In the genomic region with DNA sequence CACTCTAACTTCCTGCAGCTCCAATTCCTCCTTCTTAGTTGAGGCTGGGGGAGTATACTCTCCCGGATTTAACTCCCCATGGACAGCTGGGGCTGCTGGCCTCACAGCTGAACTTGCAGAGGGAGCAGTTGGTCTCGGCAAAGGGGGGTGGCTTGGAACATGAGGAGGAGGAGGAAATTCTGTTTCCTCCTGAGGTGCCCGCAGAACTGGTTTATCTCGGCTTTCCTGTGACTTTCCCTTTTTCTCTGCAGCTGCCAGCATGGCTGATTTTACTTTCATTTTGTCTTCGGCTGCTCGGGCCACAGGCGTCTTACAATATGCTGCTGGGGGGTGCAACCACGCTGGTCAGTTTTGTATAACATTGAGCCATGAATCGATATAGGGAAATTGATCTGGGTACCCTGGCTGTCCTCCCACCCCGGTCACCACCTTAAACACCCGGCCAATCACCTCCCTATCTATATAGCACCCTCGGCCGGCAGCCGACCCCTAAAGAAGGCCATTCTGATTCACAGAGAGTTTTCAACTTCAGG, we compare ENCODE assay signal across 8 cellular contexts.
DNase-seq lines count a peak whose midpoint lies in the region; ATAC-seq and TF ChIP-seq lines count a peak whose summit lies in the region.

No MANE protein-coding gene starts in this region.

- no peaks in the 10 kb centered on the region for H4K20me1 ChIP-seq in SU-DHL-6 (ENCODE audit: low read depth, low read length)

- in situ Hi-C loops in brain microvascular endothelial cell (cut with HindIII; ENCODE audit: low pct_ligation_motif_present, low sequenced_read_pairs), result no loop called here

- H3K4me3 ChIP-seq in SU-DHL-6 (ENCODE audit: insufficient read depth, low read length, poor library complexity, severe bottlenecking) (peak overlapping the region; percentile 67), dorsolateral prefrontal cortex (peak overlapping the region; percentile 1 to 69 (median 47)), parathyroid adenoma (ENCODE audit: low read depth, low read length) (peak overlapping the region; percentile 61), brain microvascular endothelial cell (ENCODE audit: low read depth, low read length) (no peak overlapping the region)

- H2AFZ ChIP-seq in SU-DHL-6 (ENCODE audit: low read depth, low read length, severe bottlenecking) (peak overlapping the region; percentile 58), parathyroid adenoma (no peak overlapping the region)

- ATAC-seq in Right ventricle myocardium inferior (peak; percentile 13), GM21390 (IDR thresholded peaks at IDR 0.05; ENCODE audit: unreplicated experiment) (no peak)

- DNase-seq in Right ventricle myocardium inferior (ENCODE audit: missing footprints) (no peak), cardiac septum (ENCODE audit: low spot score) (no peak), dorsolateral prefrontal cortex (no peak), brain microvascular endothelial cell (no peak)
- DNase-seq in effector CD4-positive, alpha-beta T cell, result no peak

- H3K36me3 ChIP-seq in SU-DHL-6 (ENCODE audit: low read length) (no peaks in the 10 kb centered on the region), parathyroid adenoma (ENCODE audit: control insufficient read depth, insufficient read depth, low read length) (no peaks in the 10 kb centered on the region), brain microvascular endothelial cell (replicated peaks) (no peaks in the 10 kb centered on the region)

- H3K4me2 ChIP-seq in SU-DHL-6 (ENCODE audit: low read depth, low read length, poor library complexity, severe bottlenecking), result peak overlapping the region; percentile 98
- peak overlapping the region; percentile 73 for H3K4me2 ChIP-seq in parathyroid adenoma (ENCODE audit: low read length)

- H3K27ac ChIP-seq in SU-DHL-6 (ENCODE audit: low read depth, low read length), result peak overlapping the region; percentile 89
- peak overlapping the region in 18 of 59 donors; percentile 6 to 68 (median 44) for H3K27ac ChIP-seq in dorsolateral prefrontal cortex
- peak overlapping the region; percentile 29 for H3K27ac ChIP-seq in parathyroid adenoma
- no peak overlapping the region for H3K27ac ChIP-seq in brain microvascular endothelial cell

- no peak for TF ChIP-seq CTCF in SU-DHL-6 (IDR thresholded peaks at IDR 0.05; ENCODE audit: insufficient read depth, low read length, poor library complexity, severe bottlenecking)
- no peak for TF ChIP-seq CTCF in dorsolateral prefrontal cortex (IDR thresholded peaks at IDR 0.05 in 54 of 56, conservative IDR thresholded peaks at IDR 0.05 in 2 of 56; ENCODE audit: low read depth in 1 of 56, partially characterized antibody in 56 of 56)
- TF ChIP-seq CTCF in parathyroid adenoma (IDR thresholded peaks at IDR 0.05), result no peak
- no peak for TF ChIP-seq CTCF in brain microvascular endothelial cell (IDR thresholded peaks at IDR 0.05; ENCODE audit: low read depth, low read length, missing control alignments)

- H3K9me2 ChIP-seq in SU-DHL-6 (replicated peaks; ENCODE audit: insufficient read depth, low read length), result no peaks in the 10 kb centered on the region

- H3K27me3 ChIP-seq in SU-DHL-6 (ENCODE audit: low read length) (no peaks in the 10 kb centered on the region), dorsolateral prefrontal cortex (peaks cover 0 to 61% (median 19%) of the 10 kb centered on the region in 45 donors), parathyroid adenoma (ENCODE audit: control insufficient read depth, insufficient read depth, low read length) (no peaks in the 10 kb centered on the region), brain microvascular endothelial cell (replicated peaks) (no peaks in the 10 kb centered on the region)

- H3K9me3 ChIP-seq in SU-DHL-6 (ENCODE audit: insufficient read depth, low read length) (no peaks in the 10 kb centered on the region), parathyroid adenoma (ENCODE audit: control insufficient read depth, low read length) (no peaks in the 10 kb centered on the region)

- no peaks in the 10 kb centered on the region for H3K4me1 ChIP-seq in parathyroid adenoma

- peaks cover 45% of the 10 kb centered on the region for H3K79me2 ChIP-seq in SU-DHL-6 (ENCODE audit: insufficient read depth, low read length)
- no peaks in the 10 kb centered on the region for H3K79me2 ChIP-seq in parathyroid adenoma

- intact Hi-C loops in Right ventricle myocardium inferior (cut with DNase I), result no loop called here
- intact Hi-C loops in cardiac septum (cut with DNase I), result no loop called here
- intact Hi-C loops in dorsolateral prefrontal cortex (cut with DNase I), result no loop called here

- H3F3A ChIP-seq in SU-DHL-6 (ENCODE audit: insufficient read depth), result peaks cover 74% of the 10 kb centered on the region

- H3K9ac ChIP-seq in SU-DHL-6 (ENCODE audit: low read length) (peak overlapping the region; percentile 87), parathyroid adenoma (no peak overlapping the region)
